Comparison of ENCODE assay signal across 15 cellular contexts in genomic region chr2:8633186-8633734, GRCh38. TPM values are rescaled to one million over a fixed set of nuclear protein-coding genes. Genes with fewer than 3 reads are reported as not detected.
DNase-seq lines count a peak whose midpoint lies in the region; ATAC-seq and TF ChIP-seq lines count a peak whose summit lies in the region.
"Had no signal": no experiment of that assay in that cellular context is flagged by ENCODE, and none has a peak within 500 bp of the region (broad histone marks: within the 10 kb centered on the region; RNA-seq: fewer than 3 reads in every experiment).

No MANE protein-coding gene starts in this region.

- H3K4me2 ChIP-seq in neural progenitor cell (no peak overlapping the region), H9 (ENCODE audit: insufficient read depth, insufficient read length, low read length) (no peak overlapping the region)

- WGBS in H9 (ENCODE audit: extremely low coverage, insufficient read length, low lambda C conversion rate), result no CpG with 5 or more reads among the region's 7 CpGs

- H3K79me1 ChIP-seq in H9 (ENCODE audit: insufficient read depth, low read depth, low read length, poor library complexity, severe bottlenecking), result no peaks in the 10 kb centered on the region

- H3K27ac ChIP-seq in neural progenitor cell, result no peak overlapping the region
- no peak overlapping the region for H3K27ac ChIP-seq in H9 (ENCODE audit: insufficient read length, low read depth, low read length)
- H3K27ac ChIP-seq: dorsolateral prefrontal cortex, upper lobe of left lung had no signal

- peaks cover 0 to 5% of the 10 kb centered on the region in 2 donors for H3K4me1 Mint-ChIP-seq in natural killer cell treated with Interleukin-12 subunit alpha and Interleukin-12 subunit beta and Interleukin-15 and Interleukin-18, amount 100 ng/mL, for 72 hours (ENCODE audit: low read depth in 2 of 2)
- H3K4me1 Mint-ChIP-seq in natural killer cell (no peaks in the 10 kb centered on the region), chondrocyte (ENCODE audit: low read depth) (peaks cover 27% of the 10 kb centered on the region), neural progenitor cell (peaks cover 67% of the 10 kb centered on the region), H9 (peaks cover 45 to 50% of the 10 kb centered on the region in 2 experiments)

- no peak overlapping the region for H2BK120ac ChIP-seq in H9 (ENCODE audit: low read depth, low read length, poor library complexity, severe bottlenecking)

- H3K4ac ChIP-seq in H9 (ENCODE audit: low read depth, low read length), result no peak overlapping the region

- no peak for TF ChIP-seq CTCF in natural killer cell (IDR thresholded peaks at IDR 0.05)
- no peak for TF ChIP-seq CTCF in chondrocyte (IDR thresholded peaks at IDR 0.05)
- TF ChIP-seq CTCF in neural progenitor cell (IDR thresholded peaks at IDR 0.05), result no peak
- TF ChIP-seq CTCF in H9 (conservative IDR thresholded peaks at IDR 0.05), result no peak

- H3K23me2 ChIP-seq in H9 (ENCODE audit: insufficient read length, low read depth, low read length, poor library complexity, severe bottlenecking), result peaks cover 2% of the 10 kb centered on the region

- no peak overlapping the region for H4K8ac ChIP-seq in H9 (replicated peaks; ENCODE audit: insufficient read length, low read depth, low read length)

- no peak overlapping the region for H3K14ac ChIP-seq in H9 (ENCODE audit: insufficient read depth, low read length)

- H3K36me3 Mint-ChIP-seq in natural killer cell treated with Interleukin-12 subunit alpha and Interleukin-12 subunit beta and Interleukin-15 and Interleukin-18, amount 100 ng/mL, for 72 hours, result no peaks in the 10 kb centered on the region
- H3K36me3 Mint-ChIP-seq in natural killer cell, result no peaks in the 10 kb centered on the region
- no peaks in the 10 kb centered on the region for H3K36me3 Mint-ChIP-seq in chondrocyte (ENCODE audit: low read depth)
- H3K36me3 Mint-ChIP-seq in neural progenitor cell, result no peaks in the 10 kb centered on the region
- H3K36me3 Mint-ChIP-seq in H9 (ENCODE audit: insufficient read depth in 1 of 3, low read depth in 3 of 3), result no peaks in the 10 kb centered on the region; a peak in 1 of 7 replicates
- H3K36me3 Mint-ChIP-seq: CD8-positive, alpha-beta memory T cell had no signal

- H2BK5ac ChIP-seq in H9 (ENCODE audit: insufficient read length, low read length), result no peak overlapping the region

- H2BK12ac ChIP-seq in H9 (ENCODE audit: insufficient read length, low read depth, low read length), result no peak overlapping the region

- H2AK5ac ChIP-seq in H9 (ENCODE audit: insufficient read length, low read length), result no peak overlapping the region

- intact Hi-C loops in natural killer cell (cut with micrococcal nuclease), result no loop called here

- ATAC-seq in natural killer cell treated with Interleukin-12 subunit alpha and Interleukin-12 subunit beta and Interleukin-15 and Interleukin-18, amount 100 ng/mL, for 72 hours, result no peak
- ATAC-seq in natural killer cell, result no peak
- no peak for ATAC-seq in GM19351 (IDR thresholded peaks at IDR 0.05; ENCODE audit: unreplicated experiment)
- no peak for ATAC-seq in HG02678 (IDR thresholded peaks at IDR 0.05; ENCODE audit: unreplicated experiment)

- no peak overlapping the region for H3T11ph ChIP-seq in H9 (ENCODE audit: low read length)

- H2BK15ac ChIP-seq in H9 (ENCODE audit: low read depth, low read length), result no peak overlapping the region

- H3K36me3 ChIP-seq in neural progenitor cell, result no peaks in the 10 kb centered on the region
- H3K36me3 ChIP-seq: upper lobe of left lung had no signal

- H3K9me3 Mint-ChIP-seq in natural killer cell treated with Interleukin-12 subunit alpha and Interleukin-12 subunit beta and Interleukin-15 and Interleukin-18, amount 100 ng/mL, for 72 hours, result no peaks in the 10 kb centered on the region
- H3K9me3 Mint-ChIP-seq in natural killer cell (no peaks in the 10 kb centered on the region), chondrocyte (ENCODE audit: low read depth) (no peaks in the 10 kb centered on the region), neural progenitor cell (no peaks in the 10 kb centered on the region), H9 (no peaks in the 10 kb centered on the region; a peak in 2 of 5 replicates)
- H3K9me3 Mint-ChIP-seq: CD8-positive, alpha-beta memory T cell had no signal

- H3K79me2 ChIP-seq in neural progenitor cell (ENCODE audit: low read depth) (no peaks in the 10 kb centered on the region), H9 (ENCODE audit: insufficient read depth, low read length) (no peaks in the 10 kb centered on the region)

- H3K27me3 ChIP-seq in neural progenitor cell (no peaks in the 10 kb centered on the region), H9 (ENCODE audit: insufficient read depth, low read length) (no peaks in the 10 kb centered on the region; the same call in 1 of the 2 replicates)
- H3K27me3 ChIP-seq: upper lobe of left lung had no signal

- no peak overlapping the region for H4K5ac ChIP-seq in H9 (ENCODE audit: insufficient read length, low read depth, low read length)

- H3K27me3 Mint-ChIP-seq in natural killer cell treated with Interleukin-12 subunit alpha and Interleukin-12 subunit beta and Interleukin-15 and Interleukin-18, amount 100 ng/mL, for 72 hours, result no peaks in the 10 kb centered on the region
- H3K27me3 Mint-ChIP-seq in natural killer cell (ENCODE audit: low read depth in 2 of 2), result peaks cover 0 to 8% of the 10 kb centered on the region in 2 donors
- no peaks in the 10 kb centered on the region for H3K27me3 Mint-ChIP-seq in chondrocyte (ENCODE audit: low read depth)
- peaks cover 9% of the 10 kb centered on the region for H3K27me3 Mint-ChIP-seq in neural progenitor cell (ENCODE audit: insufficient read depth, low read depth)
- H3K27me3 Mint-ChIP-seq in H9 (ENCODE audit: low read depth), result peaks cover 13% of the 10 kb centered on the region

- no peak overlapping the region for H4K91ac ChIP-seq in H9 (ENCODE audit: insufficient read length, low read depth, low read length)

- no peak overlapping the region for H3K56ac ChIP-seq in H9 (ENCODE audit: insufficient read length, low read depth, low read length)

- H2BK20ac ChIP-seq in H9 (ENCODE audit: low read depth, low read length, poor library complexity, severe bottlenecking), result no peak overlapping the region

- H3K18ac ChIP-seq in H9 (ENCODE audit: insufficient read length, low read depth, low read length), result no peak overlapping the region

- H3K4me3 ChIP-seq in neural progenitor cell, result no peak overlapping the region
- H3K4me3 ChIP-seq: dorsolateral prefrontal cortex, upper lobe of left lung had no signal

- H3K27ac Mint-ChIP-seq in natural killer cell treated with Interleukin-12 subunit alpha and Interleukin-12 subunit beta and Interleukin-15 and Interleukin-18, amount 100 ng/mL, for 72 hours, result peak overlapping the region in 1 of 2 donors; percentile 36
- H3K27ac Mint-ChIP-seq in natural killer cell (no peak overlapping the region), chondrocyte (ENCODE audit: unreplicated experiment) (peak overlapping the region; percentile 81), neural progenitor cell (no peak overlapping the region), H9 (no peak overlapping the region)

- DNase-seq in natural killer cell treated with Interleukin-12 subunit alpha and Interleukin-12 subunit beta and Interleukin-15 and Interleukin-18, amount 100 ng/mL, for 72 hours (ENCODE audit: low spot score), result peak; percentile 40
- DNase-seq in natural killer cell (no peak), chondrocyte (ENCODE audit: low spot score) (peak; percentile 71), neural progenitor cell (ENCODE audit: low spot score) (no peak), SIG-M5 (lab: John Stamatoyannopoulos, UW) (no peak), H9 (no peak)
- DNase-seq: activated CD4-positive, alpha-beta T cell treated with anti-CD3 and anti-CD28 coated beads for 48 hours; NCI-H524 treated with DMSO at 0.1 percent for 48 hours; retina; stimulated activated naive CD4-positive, alpha-beta T cell treated with Interleukin-2 at 50 U/mL for 16 hours; upper lobe of left lung had no signal

- H3K4me1 ChIP-seq in neural progenitor cell, result peaks cover 26% of the 10 kb centered on the region
- peaks cover 8% of the 10 kb centered on the region; the same call in 1 of the 2 replicates for H3K4me1 ChIP-seq in H9 (ENCODE audit: insufficient read depth, low read length)

- peaks cover 30% of the 10 kb centered on the region for H3F3A ChIP-seq in neural progenitor cell (ENCODE audit: low read depth)

- H4K20me1 ChIP-seq in neural progenitor cell (ENCODE audit: low read depth) (no peaks in the 10 kb centered on the region), H9 (ENCODE audit: control insufficient read depth, insufficient read depth, insufficient read length) (no peaks in the 10 kb centered on the region)

- H2AFZ ChIP-seq in neural progenitor cell (replicated peaks) (no peak overlapping the region), H9 (ENCODE audit: low read length) (no peak overlapping the region)

- H3K23ac ChIP-seq in H9 (ENCODE audit: insufficient read length, low read depth, low read length), result no peak overlapping the region

- no peaks in the 10 kb centered on the region for H3K9me3 ChIP-seq in neural progenitor cell (ENCODE audit: low read depth)
- no peaks in the 10 kb centered on the region for H3K9me3 ChIP-seq in H9 (ENCODE audit: control insufficient read depth, low read depth, low read length)
- H3K9me3 ChIP-seq: upper lobe of left lung had no signal

- H3K9ac ChIP-seq in neural progenitor cell (no peak overlapping the region), H9 (ENCODE audit: extremely low read depth, insufficient read length, low read length) (no peak overlapping the region)

- no peak overlapping the region for H3K4me3 Mint-ChIP-seq in natural killer cell treated with Interleukin-12 subunit alpha and Interleukin-12 subunit beta and Interleukin-15 and Interleukin-18, amount 100 ng/mL, for 72 hours
- H3K4me3 Mint-ChIP-seq in natural killer cell (no peak overlapping the region), chondrocyte (ENCODE audit: unreplicated experiment) (no peak overlapping the region), neural progenitor cell (peak overlapping the region; percentile 39), H9 (no peak overlapping the region)
- H3K4me3 Mint-ChIP-seq: CD8-positive, alpha-beta memory T cell had no signal

RNA-seq across cellular contexts. Expression of gene ID2, which starts 48.6 kb away (rescaled TPM):
- total RNA-seq in natural killer cell treated with Interleukin-12 subunit alpha and Interleukin-12 subunit beta and Interleukin-15 and Interleukin-18, amount 100 ng/mL, for 72 hours, result 100 to 1,000 TPM; 247 to 279 TPM
- total RNA-seq in natural killer cell (100 to 1,000 TPM; 185 to 209 (median 191) TPM), chondrocyte (23.1 to 50.5 TPM (median 23.2 TPM) in 3 replicates), neural progenitor cell (ENCODE audit: low replicate concordance) (140 and 224 TPM in 2 replicates), H9 (2021) (48.0 and 48.6 TPM in 2 replicates)

Comparison
In these comparisons a context has a peak if more than half of its experiments do, and no peak if none do; other contexts are left out.
1. DNase-seq: peak in natural killer cell treated with Interleukin-12 subunit alpha and Interleukin-12 subunit beta and Interleukin-15 and Interleukin-18, amount 100 ng/mL, for 72 hours (single experiment) and chondrocyte (single experiment); none in natural killer cell (single experiment), neural progenitor cell (single experiment), SIG-M5 (single experiment) and H9 (single experiment).